9 cellular contexts compared by ENCODE assay signal in genomic region chr19:34480971-34481821, GRCh38. TPM values are rescaled to one million over a fixed set of nuclear protein-coding genes. Genes with fewer than 3 reads are reported as not detected.
DNase-seq lines count a peak whose midpoint lies in the region; ATAC-seq and TF ChIP-seq lines count a peak whose summit lies in the region.
"Had no signal": no experiment of that assay in that cellular context is flagged by ENCODE, and none has a peak within 500 bp of the region (broad histone marks: within the 10 kb centered on the region; RNA-seq: fewer than 3 reads in every experiment).

Gene WTIP (plus strand): TSS chr19:34481758. CDS start chr19:34481975, 217 bp downstream.

- no peaks in the 10 kb centered on the region for H3K27me3 ChIP-seq in IMR-90 (ENCODE audit: control insufficient read depth, insufficient read depth, low read length)
- H3K27me3 ChIP-seq in suprapubic skin = peaks cover 3% of the 10 kb centered on the region

- TF ChIP-seq POLR2A in IMR-90 (IDR thresholded peaks at IDR 0.05; ENCODE audit: low read depth, low read length) = peak; percentile 56
- no peak for TF ChIP-seq POLR2A in suprapubic skin (IDR thresholded peaks at IDR 0.05)

- in situ Hi-C loops in ACHN (cut with HindIII; ENCODE audit: low pct_ligation_motif_present, low pct_unique_long_range_greater_than_20kb, low sequenced_read_pairs) (no loop called here), IMR-90 (cut with MboI; ENCODE audit: low sequenced_read_pairs) (no loop called here)

- H3K4me1 ChIP-seq in IMR-90 (ENCODE audit: control insufficient read depth, insufficient read depth, low read length) (peaks cover 14% of the 10 kb centered on the region), suprapubic skin (peaks cover 23% of the 10 kb centered on the region)

- ATAC-seq in IMR-90 (ENCODE audit: low read depth) (peak; percentile 88), left colon (peak; percentile 40), HG02981 (IDR thresholded peaks at IDR 0.05; ENCODE audit: unreplicated experiment) (no peak)
- ATAC-seq: GM12878 had no signal

- H2BK5ac ChIP-seq in IMR-90 (ENCODE audit: low read depth, low read length, poor library complexity, severe bottlenecking) = peak within 1 kb of the TSS; percentile 78

- H3K9me3 ChIP-seq in IMR-90 (ENCODE audit: control insufficient read depth, insufficient read depth, low read length) = no peaks in the 10 kb centered on the region
- H3K9me3 ChIP-seq in suprapubic skin = no peaks in the 10 kb centered on the region

- H3K27ac ChIP-seq in IMR-90 (ENCODE audit: insufficient read depth, low read length) = peak within 1 kb of the TSS; percentile 93
- H3K27ac ChIP-seq in cingulate gyrus (ENCODE audit: low read depth, low read length) = peak within 1 kb of the TSS; percentile 60
- peak within 1 kb of the TSS; percentile 77 for H3K27ac ChIP-seq in suprapubic skin

- H4K8ac ChIP-seq in IMR-90 (ENCODE audit: low read depth in 2 of 2, low read length in 2 of 2) = peak within 1 kb of the TSS; percentile 91 to 94

- H2BK15ac ChIP-seq in IMR-90 (ENCODE audit: low read depth, low read length) = peak within 1 kb of the TSS; percentile 19; the same call in 2 of the 3 replicates

- peaks cover 0 to 38% of the 10 kb centered on the region in 2 experiments; a peak in 2 of 4 replicates for H3K79me1 ChIP-seq in IMR-90 (ENCODE audit: low read depth in 1 of 2, low read length in 2 of 2)

- peak within 1 kb of the TSS; percentile 87 for H3K23ac ChIP-seq in IMR-90 (ENCODE audit: low read depth, low read length)

- dilution Hi-C loops in IMR-90 (cut with HindIII; ENCODE audit: low sequenced_read_pairs, unreplicated experiment) = no loop called here

- H4K5ac ChIP-seq in IMR-90 (ENCODE audit: low read depth, low read length) = peak within 1 kb of the TSS; percentile 70

- H3K18ac ChIP-seq in IMR-90 (ENCODE audit: low read depth, low read length) = peak within 1 kb of the TSS; percentile 17; the same call in 1 of the 2 replicates

- POLR2A ChIA-PET in IMR-90 (lab: Charles Lee; ENCODE audit: unreplicated experiment) = no interaction called here

- H3K9me1 ChIP-seq in IMR-90 (ENCODE audit: insufficient read depth, low read length) = peaks cover 25% of the 10 kb centered on the region

- H3K4me3 ChIP-seq in IMR-90 (ENCODE audit: insufficient read depth, low read depth, low read length) (peak within 1 kb of the TSS; percentile 78), suprapubic skin (peak within 1 kb of the TSS; percentile 82)
- H3K4me3 ChIP-seq: GM12878 had no signal

- peaks cover 37% of the 10 kb centered on the region for H4K20me1 ChIP-seq in IMR-90 (ENCODE audit: insufficient read depth, low read length)

- peak within 1 kb of the TSS; percentile 78 for H2BK120ac ChIP-seq in IMR-90 (ENCODE audit: low read depth, low read length)

- peak within 1 kb of the TSS; percentile 99 for H3K4me2 ChIP-seq in IMR-90 (ENCODE audit: low read depth, low read length)

- CTCF ChIA-PET in IMR-90 (lab: Yijun Ruan, JAX) = no interaction called here

- peak within 1 kb of the TSS; percentile 63 for H3K56ac ChIP-seq in IMR-90 (ENCODE audit: extremely low read depth, insufficient read depth, low read length)

- WGBS in IMR-90 (ENCODE audit: extremely low coverage in 2 of 2, insufficient read length in 1 of 2), 2 experiments = 5% methylated on average over 28 of the region's 91 CpGs; no CpG with 5 or more reads in 1 of the 2 experiments
- WGBS in suprapubic skin = 38% methylated on average over 1 of the region's 91 CpGs

- peak within 1 kb of the TSS; percentile 74 for H3K14ac ChIP-seq in IMR-90 (replicated peaks; ENCODE audit: low read depth, low read length)

- peak within 1 kb of the TSS; percentile 98 for H2AFZ ChIP-seq in IMR-90 (replicated peaks; ENCODE audit: low read length, poor library complexity)

- TF ChIP-seq RAD21 in IMR-90 (IDR thresholded peaks at IDR 0.05; ENCODE audit: low read length) = no peak

- peaks cover 10% of the 10 kb centered on the region for H3K36me3 ChIP-seq in IMR-90 (ENCODE audit: control insufficient read depth, insufficient read depth, low read length)
- no peaks in the 10 kb centered on the region for H3K36me3 ChIP-seq in suprapubic skin

- H2AK5ac ChIP-seq in IMR-90 (ENCODE audit: low read depth, low read length) = peak within 1 kb of the TSS; percentile 74

- intact Hi-C loops in IMR-90 (cut with micrococcal nuclease) (loop anchor here (2.0 kb wide), 1 partner anchor 52 kb away; the partner anchor contains the start of gene UBA2), left colon (cut with DNase I, micrococcal nuclease) (no loop called here)

- peak within 1 kb of the TSS; percentile 89 for H4K91ac ChIP-seq in IMR-90 (ENCODE audit: insufficient read depth, low read depth, low read length)

- no peak for TF ChIP-seq EP300 in suprapubic skin (IDR thresholded peaks at IDR 0.05)

- peak within 1 kb of the TSS; percentile 72 for H3K9ac ChIP-seq in IMR-90 (ENCODE audit: low read depth, low read length)

- no TSS peak for BruUV-seq in IMR-90 (replicated peaks; lab: Mats Ljungman, UMichigan)

- peak within 1 kb of the TSS; percentile 75 for H3K4ac ChIP-seq in IMR-90 (ENCODE audit: low read depth, low read length)

- peak within 1 kb of the TSS; percentile 45; the same call in 1 of the 2 replicates for H2BK20ac ChIP-seq in IMR-90 (ENCODE audit: low read depth, low read length)

- DNase-seq in ACHN = peak; percentile 77
- DNase-seq in IMR-90 = peak; percentile 88
- peak in 1 of 2 donors; percentile 35 for DNase-seq in left colon
- DNase-seq in suprapubic skin (ENCODE audit: low spot score in 2 of 2) = peak; percentile 78 to 83
- no peak for DNase-seq in stimulated activated CD4-positive, alpha-beta T cell treated with anti-CD3 and anti-CD28 coated beads, Interleukin-2, amount 100 ng/mL, for 48 hours
- no peak for DNase-seq in GDM1 (lab: John Stamatoyannopoulos, UW)

- peak within 1 kb of the TSS; percentile 97 for H2AK9ac ChIP-seq in IMR-90 (replicated peaks; ENCODE audit: low read depth, low read length, poor library complexity)

- TF ChIP-seq CTCF in IMR-90 (conservative IDR thresholded peaks at IDR 0.05; ENCODE audit: low read depth, low read length) (no peak), suprapubic skin (IDR thresholded peaks at IDR 0.05) (no peak)

TF ChIP-seq in IMR-90, 13 proteins besides CTCF, POLR2A, EP300 and RAD21:
- peak; percentile 42; the same call in 1 of the 2 replicates for TF ChIP-seq MXI1 (IDR thresholded peaks at IDR 0.05; ENCODE audit: borderline replicate concordance, low read depth, low read length)
- TF ChIP-seq BHLHE40 (IDR thresholded peaks at IDR 0.05; ENCODE audit: low read depth, low read length) = no peak
- no peak for TF ChIP-seq USF2 (IDR thresholded peaks at IDR 0.05; ENCODE audit: low read depth, low read length)
- peak; percentile 98 for TF ChIP-seq MAZ (IDR thresholded peaks at IDR 0.05; ENCODE audit: borderline replicate concordance, low read depth, low read length)
- peak; percentile 54 for TF ChIP-seq RCOR1 (IDR thresholded peaks at IDR 0.05; ENCODE audit: insufficient replicate concordance, low read length)

RNA-seq across cellular contexts. Expression of gene WTIP, which starts in this region (rescaled TPM):
- total RNA-seq in IMR-90 (2012; rRNA removed) (35.0 and 48.9 TPM in 2 replicates), left colon (1 to 10 TPM; 1.6 to 3.4 TPM), suprapubic skin (10 to 100 TPM in 2 of 4 donors, 1 to 10 TPM in 2; 8.7 to 15.7 (median 12.5) TPM)
- polyA plus RNA-seq in IMR-90 (2012; rRNA removed) = 30.3 and 30.7 TPM in 2 replicates
- 25.9 and 38.5 TPM in 2 replicates for polyA plus RNA-seq in IMR-90 (2012; cell fraction: cytosol; rRNA removed)
- 19.3 and 41.0 TPM in 2 replicates for polyA plus RNA-seq in IMR-90 (2012; cell fraction: nucleus; rRNA removed; ENCODE audit: low replicate concordance)

Comparison
In these comparisons a context has a peak if more than half of its experiments do, and no peak if none do; other contexts are left out.
1. DNase-seq: peak in ACHN (single experiment), IMR-90 (single experiment) and suprapubic skin (2 of 2); none in stimulated activated CD4-positive, alpha-beta T cell treated with anti-CD3 and anti-CD28 coated beads, Interleukin-2, amount 100 ng/mL, for 48 hours (0 of 2) and GDM1 (single experiment).
2. Peak in every context shown above with its lines, with median percentiles within 50 percentile points of each other: H3K27ac ChIP-seq.